Comparison of ENCODE assay signal across 13 cellular contexts in the genomic region with DNA sequence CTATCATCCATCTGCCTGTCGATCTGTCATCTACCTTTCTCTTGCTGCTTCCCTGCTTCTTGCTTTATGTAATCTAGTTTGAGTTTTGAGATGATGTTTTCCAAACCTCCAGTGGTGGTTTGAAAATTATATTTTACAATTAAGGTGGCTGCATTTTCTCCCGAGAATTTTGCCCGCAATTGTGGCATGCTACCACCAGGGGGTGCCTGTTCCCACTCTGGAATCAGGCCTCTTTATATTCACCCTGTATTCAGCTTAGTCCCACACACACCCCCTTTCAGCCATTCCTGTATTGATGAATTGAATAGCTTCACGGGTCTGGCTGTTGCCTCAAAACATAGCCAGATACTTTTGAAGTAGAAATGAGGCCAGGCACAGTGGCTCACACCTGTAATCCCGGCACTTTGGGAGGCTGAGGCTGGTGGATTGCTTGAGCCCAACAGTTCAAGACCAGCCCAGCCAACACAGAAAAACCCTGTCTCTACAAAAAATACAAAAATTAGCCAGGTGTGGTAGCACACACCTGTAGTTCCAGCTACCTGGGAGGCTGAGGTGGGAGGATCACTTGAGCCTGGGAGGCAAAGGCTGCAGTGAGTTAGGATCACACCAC. TPM values are rescaled to one million over a fixed set of nuclear protein-coding genes. Genes with fewer than 3 reads are reported as not detected.
A peak's percentile ranks its signal among the peaks of the same experiment; 100 is the strongest.
DNase-seq lines count a peak whose midpoint lies in the region; ATAC-seq and TF ChIP-seq lines count a peak whose summit lies in the region.
"Had no signal": no experiment of that assay in that cellular context is flagged by ENCODE, and none has a peak within 500 bp of the region (broad histone marks: within the 10 kb centered on the region; RNA-seq: fewer than 3 reads in every experiment).

No MANE protein-coding gene starts in this region.

- WGBS in suprapubic skin, result 88% methylated on average over 5 of the region's 5 CpGs

- no peak for TF ChIP-seq EP300 in suprapubic skin (IDR thresholded peaks at IDR 0.05)

- TF ChIP-seq POLR2A in suprapubic skin (IDR thresholded peaks at IDR 0.05), result no peak

- no peaks in the 10 kb centered on the region for H3K79me2 ChIP-seq in SU-DHL-6 (ENCODE audit: insufficient read depth, low read length)

- H3K9ac ChIP-seq in SU-DHL-6 (ENCODE audit: low read length), result no peak overlapping the region
- H3K9ac ChIP-seq: GM23248 had no signal

- no peaks in the 10 kb centered on the region for H3K9me2 ChIP-seq in SU-DHL-6 (replicated peaks; ENCODE audit: insufficient read depth, low read length)

- H4K20me1 ChIP-seq in SU-DHL-6 (ENCODE audit: low read depth, low read length), result no peaks in the 10 kb centered on the region

- H3K4me2 ChIP-seq in SU-DHL-6 (ENCODE audit: low read depth, low read length, poor library complexity, severe bottlenecking), result no peak overlapping the region

- no peaks in the 10 kb centered on the region for H3K27me3 ChIP-seq in SU-DHL-6 (ENCODE audit: low read length)
- H3K27me3 ChIP-seq in suprapubic skin, result peaks cover 63% of the 10 kb centered on the region

- no peak for ATAC-seq in GM19463 (IDR thresholded peaks at IDR 0.05; ENCODE audit: unreplicated experiment)
- ATAC-seq: activated CD8-positive, alpha-beta memory T cell treated with anti-CD3 and anti-CD28 coated beads, Interleukin-2, amount 10 ng/mL, durations not matched to agents 7 days and 5 days had no signal

- no peaks in the 10 kb centered on the region for H3K9me3 ChIP-seq in SU-DHL-6 (ENCODE audit: insufficient read depth, low read length)
- H3K9me3 ChIP-seq in suprapubic skin, result no peaks in the 10 kb centered on the region

- H3K4me3 ChIP-seq in AG09309 (ENCODE audit: control insufficient read depth, low read depth, low read length) (no peak overlapping the region), GM12864 (ENCODE audit: low read depth, low read length) (no peak overlapping the region), SU-DHL-6 (ENCODE audit: insufficient read depth, low read length, poor library complexity, severe bottlenecking) (no peak overlapping the region), suprapubic skin (no peak overlapping the region)
- H3K4me3 ChIP-seq: GM23248 had no signal

- H3K36me3 ChIP-seq in SU-DHL-6 (ENCODE audit: low read length) (no peaks in the 10 kb centered on the region), suprapubic skin (no peaks in the 10 kb centered on the region)

- TF ChIP-seq CTCF in AG09309 (IDR thresholded peaks at IDR 0.05; ENCODE audit: control insufficient read depth, insufficient read depth, low read depth, low read length, missing control alignments), result peak; percentile 42
- peak; percentile 62 for TF ChIP-seq CTCF in GM12864 (IDR thresholded peaks at IDR 0.05; ENCODE audit: low read depth, low read length, missing control alignments)
- peak; percentile 91 for TF ChIP-seq CTCF in SU-DHL-6 (IDR thresholded peaks at IDR 0.05; ENCODE audit: insufficient read depth, low read length, poor library complexity, severe bottlenecking)
- TF ChIP-seq CTCF in suprapubic skin (IDR thresholded peaks at IDR 0.05), result no peak

- H3F3A ChIP-seq in SU-DHL-6 (ENCODE audit: insufficient read depth), result no peaks in the 10 kb centered on the region

- H3K27ac ChIP-seq in SU-DHL-6 (ENCODE audit: low read depth, low read length), result no peak overlapping the region
- no peak overlapping the region for H3K27ac ChIP-seq in suprapubic skin
- H3K27ac ChIP-seq: GM23248 had no signal

- H3K4me1 ChIP-seq in suprapubic skin, result peaks cover 30% of the 10 kb centered on the region

- no peak overlapping the region for H2AFZ ChIP-seq in SU-DHL-6 (ENCODE audit: low read depth, low read length, severe bottlenecking)
- H2AFZ ChIP-seq: GM23248 had no signal

- DNase-seq in AG09309 (ENCODE audit: low read depth) (no peak), GM12864 (ENCODE audit: low read depth) (no peak), iPS-NIHi11 (ENCODE audit: low spot score) (peak; percentile 64), SHP77 (lab: John Stamatoyannopoulos, UW) (no peak), suprapubic skin (ENCODE audit: low spot score in 2 of 2) (no peak), T-helper 1 cell (no peak)
- DNase-seq: activated CD8-positive, alpha-beta memory T cell treated with anti-CD3 and anti-CD28 coated beads, Interleukin-2, amount 10 ng/mL, durations not matched to agents 7 days and 5 days; GDM1; GM23248; NCI-H774; stimulated activated CD4-positive, alpha-beta T cell treated with anti-CD3 and anti-CD28 coated beads, Interleukin-4, amount 100 ng/mL, for 4 hours had no signal

RNA-seq across cellular contexts. Expression of gene PRSS22, which starts 3.2 kb away (rescaled TPM):
- total RNA-seq in suprapubic skin, result 1 to 10 TPM; 1.7 to 8.7 (median 6.7) TPM
- total RNA-seq: activated CD8-positive, alpha-beta memory T cell treated with anti-CD3 and anti-CD28 coated beads, Interleukin-2, amount 10 ng/mL, durations not matched to agents 7 days and 5 days; GM23248 had no signal

RNA-seq across cellular contexts. Expression of gene ZG16B, which starts 24.7 kb away (rescaled TPM):
- total RNA-seq in suprapubic skin, result 10 to 100 TPM; 17.7 to 80.5 (median 23.4) TPM
- total RNA-seq: GM23248 had no signal

RNA-seq across cellular contexts. Expression of gene FLYWCH2, which starts 28.2 kb away (rescaled TPM):
- 10 to 100 TPM; 31.5 to 42.1 (median 34.7) TPM for total RNA-seq in suprapubic skin

RNA-seq across cellular contexts. Expression of gene PRSS21, which starts 37.8 kb away (rescaled TPM):
- 1 to 10 TPM in 2 of 4 donors, under 1 TPM in 1, not detected in 1; 0.87 to 7.6 (median 1.3) TPM for total RNA-seq in suprapubic skin
- total RNA-seq: GM23248 had no signal

RNA-seq across cellular contexts. Expression of gene PRSS41, which starts 56.5 kb away (rescaled TPM):
- not detected for total RNA-seq in suprapubic skin
- total RNA-seq: activated CD8-positive, alpha-beta memory T cell treated with anti-CD3 and anti-CD28 coated beads, Interleukin-2, amount 10 ng/mL, durations not matched to agents 7 days and 5 days; GM23248 had no signal

Comparison
In these comparisons a context has a peak if more than half of its experiments do, and no peak if none do; other contexts are left out.
1. CTCF ChIP-seq: peak in AG09309 (single experiment), GM12864 (single experiment) and SU-DHL-6 (single experiment); none in suprapubic skin (0 of 2).